Comparison of ENCODE assay signal across 8 cellular contexts in the genomic region with DNA sequence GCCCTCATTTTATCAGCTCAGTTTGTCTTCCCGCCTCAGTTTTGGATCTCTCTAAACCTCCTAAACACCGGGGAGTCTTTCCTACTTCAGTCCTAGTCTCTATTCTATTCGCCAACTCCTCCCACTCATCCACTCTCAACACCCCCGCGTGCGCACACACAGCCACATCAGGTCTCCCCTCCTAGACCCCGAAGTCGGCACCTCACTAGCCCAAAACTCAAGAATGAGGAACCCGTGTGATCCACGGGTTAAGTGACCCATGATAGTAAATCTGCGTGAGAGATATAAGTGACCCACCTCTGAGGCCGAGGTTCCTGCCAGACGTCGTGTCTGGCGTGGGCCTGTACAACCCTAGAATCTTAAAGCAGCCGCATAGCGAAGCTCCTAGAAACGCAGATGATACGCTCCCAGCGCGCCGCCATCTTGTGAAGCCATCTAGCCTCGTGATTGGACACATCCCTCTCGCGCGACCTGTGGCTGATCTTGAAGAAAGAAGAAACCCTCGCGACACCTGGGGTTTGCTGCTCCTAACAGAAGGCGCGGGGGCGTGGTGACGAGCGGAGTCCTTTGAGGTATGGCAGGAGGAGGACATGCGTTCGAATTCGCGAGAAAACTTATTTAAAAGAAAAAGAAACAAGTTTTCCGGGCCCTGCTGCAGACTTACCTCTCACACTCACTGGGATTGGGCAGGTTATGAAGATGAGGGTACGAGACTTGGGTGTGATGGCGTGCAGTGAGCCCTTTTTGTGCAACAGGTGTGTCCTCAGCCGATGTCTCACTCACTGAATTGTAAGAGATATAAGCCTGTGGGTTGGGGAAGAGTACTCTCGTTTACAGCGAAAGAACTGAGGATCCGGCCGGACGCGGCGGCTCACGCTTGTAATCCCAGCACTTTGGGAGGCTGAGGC. TPM values are rescaled to one million over a fixed set of nuclear protein-coding genes. Genes with fewer than 3 reads are reported as not detected.
DNase-seq lines count a peak whose midpoint lies in the region; ATAC-seq and TF ChIP-seq lines count a peak whose summit lies in the region.

A gene with protein sequence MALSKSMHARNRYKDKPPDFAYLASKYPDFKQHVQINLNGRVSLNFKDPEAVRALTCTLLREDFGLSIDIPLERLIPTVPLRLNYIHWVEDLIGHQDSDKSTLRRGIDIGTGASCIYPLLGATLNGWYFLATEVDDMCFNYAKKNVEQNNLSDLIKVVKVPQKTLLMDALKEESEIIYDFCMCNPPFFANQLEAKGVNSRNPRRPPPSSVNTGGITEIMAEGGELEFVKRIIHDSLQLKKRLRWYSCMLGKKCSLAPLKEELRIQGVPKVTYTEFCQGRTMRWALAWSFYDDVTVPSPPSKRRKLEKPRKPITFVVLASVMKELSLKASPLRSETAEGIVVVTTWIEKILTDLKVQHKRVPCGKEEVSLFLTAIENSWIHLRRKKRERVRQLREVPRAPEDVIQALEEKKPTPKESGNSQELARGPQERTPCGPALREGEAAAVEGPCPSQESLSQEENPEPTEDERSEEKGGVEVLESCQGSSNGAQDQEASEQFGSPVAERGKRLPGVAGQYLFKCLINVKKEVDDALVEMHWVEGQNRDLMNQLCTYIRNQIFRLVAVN (minus strand): TSS at position 427 of the 908 bp plus-strand sequence. CDS start 9,557 bp downstream, outside the sequence.

- H3K79me2 ChIP-seq in SK-N-SH (ENCODE audit: insufficient read depth): peaks cover 40% of the 10 kb centered on the region

- H3K27me3 Mint-ChIP-seq in activated naive CD4-positive, alpha-beta T cell treated with anti-CD3 and anti-CD28 coated beads, Interleukin-2, amount 10 ng/mL, durations not matched to agents 7 days and 5 days: no peaks in the 10 kb centered on the region

- no peaks in the 10 kb centered on the region for H4K20me1 ChIP-seq in SK-N-SH (ENCODE audit: insufficient read depth)

- H3K9me3 ChIP-seq in SK-N-SH: no peaks in the 10 kb centered on the region

- peak within 1 kb of the TSS; percentile 82 for H3K9ac ChIP-seq in SK-N-SH

- DNase-seq in GM10248 (ENCODE audit: extremely low spot score) (peak; percentile 97), NCI-H1092 (lab: John Stamatoyannopoulos, UW) (peak; percentile 97), SK-N-SH (peak; percentile 93), glomerular endothelial cell (ENCODE audit: extremely low read depth, low read depth, low spot score) (peak; percentile 97), occipital lobe (lab: John Stamatoyannopoulos, UW) (peak; percentile 94)
- DNase-seq in activated naive CD4-positive, alpha-beta T cell treated with anti-CD3 and anti-CD28 coated beads, Interleukin-2, amount 10 ng/mL, durations not matched to agents 7 days and 5 days: peak; percentile 100

- no peaks in the 10 kb centered on the region for H3K9me3 Mint-ChIP-seq in activated naive CD4-positive, alpha-beta T cell treated with anti-CD3 and anti-CD28 coated beads, Interleukin-2, amount 10 ng/mL, durations not matched to agents 7 days and 5 days

- H3K27ac ChIP-seq in SK-N-SH (ENCODE audit: low read depth in 2 of 2, low read length in 1 of 2): peak within 1 kb of the TSS; percentile 93 to 97
- H3K27ac ChIP-seq in temporal lobe (ENCODE audit: low read depth, low read length): peak within 1 kb of the TSS; percentile 98

- ATAC-seq in HG02610 (IDR thresholded peaks at IDR 0.05; ENCODE audit: unreplicated experiment): peak; percentile 98

- H3F3A ChIP-seq in SK-N-SH (replicated peaks; ENCODE audit: insufficient read depth): peaks cover 16% of the 10 kb centered on the region

- H3K4me1 ChIP-seq in SK-N-SH (ENCODE audit: control insufficient read depth in 1 of 2, insufficient read depth in 2 of 2, low read depth in 1 of 2, low read length in 1 of 2): peaks cover 5 to 6% of the 10 kb centered on the region in 2 experiments; a peak in 1 of 4 replicates

- TF ChIP-seq CTCF in GM10248 (IDR thresholded peaks at IDR 0.05; ENCODE audit: control extremely low read depth, extremely low read depth, low read depth, missing control alignments): no peak
- TF ChIP-seq CTCF in SK-N-SH (IDR thresholded peaks at IDR 0.05): no peak

- CTCF ChIA-PET in GM10248 (lab: Yijun Ruan, JAX) (interaction anchor here (0.7 to 1.6 kb wide), 3 partner anchors 24 to 129 kb away, joined by 3 to 4 read pairs (median 3); no protein-coding TSS in a partner anchor), SK-N-SH (lab: Yijun Ruan, JAX) (interaction anchor here (1.4 kb wide), 1 partner anchor 275 kb away, joined by 3 read pairs; no protein-coding TSS in a partner anchor)
- CTCF ChIA-PET in activated naive CD4-positive, alpha-beta T cell treated with anti-CD3 and anti-CD28 coated beads, Interleukin-2, amount 10 ng/mL, durations not matched to agents 7 days and 5 days (lab: Charles Lee): no interaction called here

- peak within 1 kb of the TSS; percentile 93 for H3K4me2 ChIP-seq in SK-N-SH

- H2AFZ ChIP-seq in SK-N-SH (ENCODE audit: low read depth): peak within 1 kb of the TSS; percentile 97

- H3K4me1 Mint-ChIP-seq in activated naive CD4-positive, alpha-beta T cell treated with anti-CD3 and anti-CD28 coated beads, Interleukin-2, amount 10 ng/mL, durations not matched to agents 7 days and 5 days: peaks cover 17% of the 10 kb centered on the region

- no peaks in the 10 kb centered on the region for H3K27me3 ChIP-seq in SK-N-SH (ENCODE audit: insufficient read depth)

- no peak within 1 kb of the TSS for H3K4me3 Mint-ChIP-seq in activated naive CD4-positive, alpha-beta T cell treated with anti-CD3 and anti-CD28 coated beads, Interleukin-2, amount 10 ng/mL, durations not matched to agents 7 days and 5 days

- POLR2A ChIA-PET in GM10248 (lab: Yijun Ruan, JAX) (no interaction called here), SK-N-SH (lab: Yijun Ruan, JAX) (interaction anchor here (1.0 to 1.3 kb wide), 4 partner anchors 13 to 83 kb away, joined by 3 to 5 read pairs (median 3); no protein-coding TSS in a partner anchor)

- TF ChIP-seq EP300 in SK-N-SH (IDR thresholded peaks at IDR 0.05; ENCODE audit: borderline replicate concordance in 1 of 2, low read depth in 1 of 2, low read length in 1 of 2): no peak

- H3K4me3 ChIP-seq in SK-N-SH (ENCODE audit: low read depth in 2 of 2, low read length in 1 of 2): peak within 1 kb of the TSS; percentile 73 to 80

- no peak within 1 kb of the TSS for H3K27ac Mint-ChIP-seq in activated naive CD4-positive, alpha-beta T cell treated with anti-CD3 and anti-CD28 coated beads, Interleukin-2, amount 10 ng/mL, durations not matched to agents 7 days and 5 days

- peak; percentile 17; the same call in 1 of the 2 replicates for TF ChIP-seq RAD21 in SK-N-SH (IDR thresholded peaks at IDR 0.05; ENCODE audit: low read length)

- no peaks in the 10 kb centered on the region for H3K9me2 ChIP-seq in SK-N-SH

- H3K36me3 Mint-ChIP-seq in activated naive CD4-positive, alpha-beta T cell treated with anti-CD3 and anti-CD28 coated beads, Interleukin-2, amount 10 ng/mL, durations not matched to agents 7 days and 5 days: peaks cover 10% of the 10 kb centered on the region

- peaks cover 0 to 9% of the 10 kb centered on the region in 2 experiments for H3K36me3 ChIP-seq in SK-N-SH (replicated peaks in 1 of 2; ENCODE audit: control insufficient read depth in 1 of 2, insufficient read depth in 2 of 2, low read length in 1 of 2)

- under 1% methylated on average over 49 of the region's 49 CpGs for WGBS in SK-N-SH (ENCODE audit: low lambda C conversion rate)

TF ChIP-seq in SK-N-SH, 30 proteins besides CTCF, POLR2A, EP300 and RAD21 (continues in another document):
- TF ChIP-seq SMC3 (IDR thresholded peaks at IDR 0.05; ENCODE audit: low read depth, low read length) (no peak), EZH2phosphoT487 (IDR thresholded peaks at IDR 0.05; ENCODE audit: borderline replicate concordance, low read depth) (no peak), TAF1 (IDR thresholded peaks at IDR 0.05; ENCODE audit: borderline replicate concordance, low read depth, low read length) (peak; percentile 73; the same call in 1 of the 2 replicates), GABPA (IDR thresholded peaks at IDR 0.05; ENCODE audit: low read depth) (no peak)
- TF ChIP-seq, protein P1, sequence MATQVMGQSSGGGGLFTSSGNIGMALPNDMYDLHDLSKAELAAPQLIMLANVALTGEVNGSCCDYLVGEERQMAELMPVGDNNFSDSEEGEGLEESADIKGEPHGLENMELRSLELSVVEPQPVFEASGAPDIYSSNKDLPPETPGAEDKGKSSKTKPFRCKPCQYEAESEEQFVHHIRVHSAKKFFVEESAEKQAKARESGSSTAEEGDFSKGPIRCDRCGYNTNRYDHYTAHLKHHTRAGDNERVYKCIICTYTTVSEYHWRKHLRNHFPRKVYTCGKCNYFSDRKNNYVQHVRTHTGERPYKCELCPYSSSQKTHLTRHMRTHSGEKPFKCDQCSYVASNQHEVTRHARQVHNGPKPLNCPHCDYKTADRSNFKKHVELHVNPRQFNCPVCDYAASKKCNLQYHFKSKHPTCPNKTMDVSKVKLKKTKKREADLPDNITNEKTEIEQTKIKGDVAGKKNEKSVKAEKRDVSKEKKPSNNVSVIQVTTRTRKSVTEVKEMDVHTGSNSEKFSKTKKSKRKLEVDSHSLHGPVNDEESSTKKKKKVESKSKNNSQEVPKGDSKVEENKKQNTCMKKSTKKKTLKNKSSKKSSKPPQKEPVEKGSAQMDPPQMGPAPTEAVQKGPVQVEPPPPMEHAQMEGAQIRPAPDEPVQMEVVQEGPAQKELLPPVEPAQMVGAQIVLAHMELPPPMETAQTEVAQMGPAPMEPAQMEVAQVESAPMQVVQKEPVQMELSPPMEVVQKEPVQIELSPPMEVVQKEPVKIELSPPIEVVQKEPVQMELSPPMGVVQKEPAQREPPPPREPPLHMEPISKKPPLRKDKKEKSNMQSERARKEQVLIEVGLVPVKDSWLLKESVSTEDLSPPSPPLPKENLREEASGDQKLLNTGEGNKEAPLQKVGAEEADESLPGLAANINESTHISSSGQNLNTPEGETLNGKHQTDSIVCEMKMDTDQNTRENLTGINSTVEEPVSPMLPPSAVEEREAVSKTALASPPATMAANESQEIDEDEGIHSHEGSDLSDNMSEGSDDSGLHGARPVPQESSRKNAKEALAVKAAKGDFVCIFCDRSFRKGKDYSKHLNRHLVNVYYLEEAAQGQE (IDR thresholded peaks at IDR 0.05; ENCODE audit: low read depth, low read length): no peak
- TF ChIP-seq, protein P2, sequence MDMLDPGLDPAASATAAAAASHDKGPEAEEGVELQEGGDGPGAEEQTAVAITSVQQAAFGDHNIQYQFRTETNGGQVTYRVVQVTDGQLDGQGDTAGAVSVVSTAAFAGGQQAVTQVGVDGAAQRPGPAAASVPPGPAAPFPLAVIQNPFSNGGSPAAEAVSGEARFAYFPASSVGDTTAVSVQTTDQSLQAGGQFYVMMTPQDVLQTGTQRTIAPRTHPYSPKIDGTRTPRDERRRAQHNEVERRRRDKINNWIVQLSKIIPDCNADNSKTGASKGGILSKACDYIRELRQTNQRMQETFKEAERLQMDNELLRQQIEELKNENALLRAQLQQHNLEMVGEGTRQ (IDR thresholded peaks at IDR 0.05; ENCODE audit: borderline replicate concordance, low read depth, low read length): no peak

RNA-seq across cellular contexts. Expression of the gene that starts here (rescaled TPM):
- polyA plus RNA-seq in SK-N-SH (2012; rRNA removed): 8.1 and 10.3 TPM in 2 replicates
- 8.8 and 10.3 TPM in 2 replicates for polyA plus RNA-seq in SK-N-SH (2012; cell fraction: cytosol; rRNA removed)
- 10.3 and 11.8 TPM in 2 replicates for polyA plus RNA-seq in SK-N-SH (2012; cell fraction: nucleus; rRNA removed)
- total RNA-seq in glomerular endothelial cell (20.9 and 34.2 TPM in 2 replicates), occipital lobe (17.0 TPM), temporal lobe (20.7 TPM)

Comparison
In these comparisons a context has a peak if more than half of its experiments do, and no peak if none do; other contexts are left out.
1. Peak in every context shown above with its lines: DNase-seq, ATAC-seq, H3K4me3 ChIP-seq and H3K27ac ChIP-seq.